In genomic region chr3:61669203-61669602, GRCh38 we compare ENCODE assay signal across 2 cellular contexts.
TF ChIP-seq lines count a peak whose summit lies in the region.

No MANE protein-coding gene starts in this region.

TF ChIP-seq in SK-N-SH treated with all-trans-retinoic acid at 6 μM for 48 hours, 23 proteins besides CTCF, POLR2A, EP300 and RAD21 (continued from another document):
- no peak for TF ChIP-seq CREB5 (CRISPR knock-in tag; IDR thresholded peaks at IDR 0.05; ENCODE audit: low read depth)
- no peak for TF ChIP-seq PPARA (CRISPR knock-in tag; IDR thresholded peaks at IDR 0.05; ENCODE audit: borderline replicate concordance)
- TF ChIP-seq ZNF565 (CRISPR knock-in tag; conservative IDR thresholded peaks at IDR 0.05; ENCODE audit: low read depth): no peak

TF ChIP-seq in WTC11, 78 proteins besides CTCF, POLR2A, EP300 and RAD21 (continued from another document):
- no peak for TF ChIP-seq ZNF532 (CRISPR knock-in tag; IDR thresholded peaks at IDR 0.05; ENCODE audit: borderline replicate concordance)
- TF ChIP-seq TP53 (CRISPR knock-in tag; IDR thresholded peaks at IDR 0.05): no peak
